ENCODE assay signal across 23 cellular contexts in genomic region chr9:134040831-134041648, GRCh38. TPM values are rescaled to one million over a fixed set of nuclear protein-coding genes. Genes with fewer than 3 reads are reported as not detected.
DNase-seq lines count a peak whose midpoint lies in the region; ATAC-seq and TF ChIP-seq lines count a peak whose summit lies in the region.
"Had no signal": no experiment of that assay in that cellular context is flagged by ENCODE, and none has a peak within 500 bp of the region (broad histone marks: within the 10 kb centered on the region; RNA-seq: fewer than 3 reads in every experiment).

No MANE protein-coding gene starts in this region.

- in situ Hi-C loops in transverse colon (cut with MboI; ENCODE audit: low pct_ligation_motif_present in 1 of 4, low pct_unique_long_range_greater_than_20kb in 1 of 4, low sequenced_read_pairs in 3 of 4): no loop called here

- no peak for TF ChIP-seq EP300 in transverse colon (IDR thresholded peaks at IDR 0.05; ENCODE audit: low read depth)

- H3K27me3 ChIP-seq in adrenal gland (no peaks in the 10 kb centered on the region), transverse colon (no peaks in the 10 kb centered on the region)
- H3K27me3 ChIP-seq: breast epithelium, testis had no signal

- no peaks in the 10 kb centered on the region for H3K9me3 ChIP-seq in adrenal gland (replicated peaks in 1 of 3)
- H3K9me3 ChIP-seq in transverse colon: no peaks in the 10 kb centered on the region
- H3K9me3 ChIP-seq: breast epithelium, HAP-1, testis had no signal

- no peak for TF ChIP-seq CTCF in adrenal gland (IDR thresholded peaks at IDR 0.05)
- no peak for TF ChIP-seq CTCF in transverse colon (IDR thresholded peaks at IDR 0.05)

- peaks cover 10 to 26% of the 10 kb centered on the region in 2 donors for H3K4me1 ChIP-seq in adrenal gland (replicated peaks in 1 of 2)
- peaks cover 0 to 5% (median 1%) of the 10 kb centered on the region in 4 donors for H3K4me1 ChIP-seq in transverse colon
- H3K4me1 ChIP-seq: breast epithelium, HAP-1 had no signal

- no peak for TF ChIP-seq POLR2A in adrenal gland (IDR thresholded peaks at IDR 0.05)
- TF ChIP-seq POLR2A in transverse colon (IDR thresholded peaks at IDR 0.05): no peak

- 34 to 46% (median 39%) methylated on average over 5 to 19 of the region's 19 CpGs for WGBS in adrenal gland, 4 donors
- 57 to 67% methylated on average over 2 to 15 of the region's 19 CpGs for WGBS in transverse colon (ENCODE audit: low coverage in 1 of 2), 2 donors

- DNase-seq in NCI-H2227 (lab: John Stamatoyannopoulos, UW; ENCODE audit: unreplicated experiment): peak; percentile 16
- peak; percentile 47 to 73 (median 68) for DNase-seq in adrenal gland
- DNase-seq in left colon: peak in 1 of 2 donors; percentile 43
- DNase-seq in transverse colon: peak; percentile 31
- DNase-seq in C1 segment of cervical spinal cord (lab: John Stamatoyannopoulos, UW): no peak
- DNase-seq: activated CD4-positive, alpha-beta T cell treated with anti-CD3 and anti-CD28 coated beads, Interleukin-2, amount 50 U/mL, for 48 hours; activated CD8-positive, alpha-beta memory T cell treated with anti-CD3 and anti-CD28 coated beads, Interleukin-2, amount 50 U/mL, for 48 hours; CD8-positive, alpha-beta memory T cell; cortex of kidney; GDM1; glutamatergic neuron; midbrain; NCI-H2081; NCI-H510A; nephron progenitor cell; stimulated activated naive B cell treated with anti-CD40 and anti-IgM and Interleukin-4, amounts not matched to agents 10 μg/mL and 1 μg/mL and 100 μg/mL, for 72 hours; T-helper 9 cell; testis had no signal

- no peak overlapping the region for H3K4me3 ChIP-seq in adrenal gland
- no peak overlapping the region for H3K4me3 ChIP-seq in transverse colon
- H3K4me3 ChIP-seq: breast epithelium, HAP-1, testis had no signal

- H3K27ac ChIP-seq in adrenal gland (peak overlapping the region in 4 of 5 donors; percentile 2 to 78 (median 43)), transverse colon (no peak overlapping the region)
- H3K27ac ChIP-seq: breast epithelium, testis had no signal

- H3K36me3 ChIP-seq in adrenal gland (replicated peaks in 1 of 2) (peaks cover 0 to 59% of the 10 kb centered on the region in 2 donors), transverse colon (peaks cover 0 to 30% (median 9%) of the 10 kb centered on the region in 4 donors)

- intact Hi-C loops in adrenal gland (cut with DNase I) (no loop called here), left colon (cut with DNase I, micrococcal nuclease) (no loop called here), transverse colon (cut with DNase I; ENCODE audit: low total_unique reads) (no loop called here)

- ATAC-seq in left colon: peak; percentile 70
- ATAC-seq in HG03460 (IDR thresholded peaks at IDR 0.05; ENCODE audit: unreplicated experiment): no peak
- no peak for ATAC-seq in HG03342 (IDR thresholded peaks at IDR 0.05; ENCODE audit: unreplicated experiment)
- ATAC-seq: stimulated activated naive B cell treated with anti-CD40 and anti-IgM and Interleukin-4, amounts not matched to agents 10 μg/mL and 1 μg/mL and 100 μg/mL, for 72 hours; WTC11 had no signal

RNA-seq across cellular contexts. Expression of gene BRD3OS, which starts 15.8 kb away (rescaled TPM):
- total RNA-seq in adrenal gland: 10 to 100 TPM; 14.7 to 70.6 (median 29.1) TPM
- polyA plus RNA-seq in adrenal gland: 10 to 100 TPM; 18.2 to 22.4 (median 20.0) TPM
- total RNA-seq in left colon: 1 to 10 TPM; 2.9 to 6.4 TPM
- 1 to 10 TPM; 3.2 to 6.6 (median 4.4) TPM for total RNA-seq in transverse colon

RNA-seq across cellular contexts. Expression of gene BRD3, which starts 26.8 kb away (rescaled TPM):
- total RNA-seq in adrenal gland: 10 to 100 TPM; 16.0 to 73.1 (median 24.1) TPM
- 10 to 100 TPM in 2 of 3 donors, 1 to 10 TPM in 1; 8.4 to 18.1 (median 10.4) TPM for polyA plus RNA-seq in adrenal gland
- 10 to 100 TPM; 21.5 to 36.7 TPM for total RNA-seq in left colon
- 10 to 100 TPM; 14.5 to 21.3 (median 17.2) TPM for total RNA-seq in transverse colon

RNA-seq across cellular contexts. Expression of gene VAV2, which starts 48.9 kb away (rescaled TPM):
- total RNA-seq in adrenal gland (10 to 100 TPM; 21.5 to 96.2 (median 33.5) TPM), left colon (10 to 100 TPM; 29.6 to 43.2 TPM), transverse colon (10 to 100 TPM in 3 of 4 donors, 1 to 10 TPM in 1; 8.2 to 52.4 (median 24.5) TPM)
- 10 to 100 TPM; 19.7 to 46.7 (median 35.3) TPM for polyA plus RNA-seq in adrenal gland

Comparison
In these comparisons a context has a peak if more than half of its experiments do, and no peak if none do; other contexts are left out.
1. DNase-seq: peak in NCI-H2227 (single experiment), adrenal gland (7 of 7) and transverse colon (single experiment); none in C1 segment of cervical spinal cord (0 of 14).
2. H3K27ac ChIP-seq: peak in adrenal gland (4 of 5); none in transverse colon (0 of 4).